In genomic region chr20:8749101-8749500, GRCh38 we compare ENCODE assay signal across 21 cellular contexts.
"Had no signal": no experiment of that assay in that cellular context is flagged by ENCODE, and none has a peak within 500 bp of the region (broad histone marks: within the 10 kb centered on the region; RNA-seq: fewer than 3 reads in every experiment).

No MANE protein-coding gene starts in this region.

- H3K27ac Mint-ChIP-seq: activated B cell treated with CpG ODN at 0.5 μM for 24 hours; activated CD8-positive, alpha-beta T cell treated with anti-CD3 and anti-CD28 coated beads, Interleukin-2, amount 10 ng/mL, durations not matched to agents 7 days and 5 days; activated naive CD8-positive, alpha-beta T cell; activated T-cell treated with anti-CD3 and anti-CD28 coated beads, Interleukin-2, amount 50 U/mL, for 72 hours; dendritic cell treated with granulocyte-macrophage colony-stimulating factor and Interleukin-4, amounts not matched to agents 40 ng/mL and 50 ng/mL, for 4 days; naive thymus-derived CD4-positive, alpha-beta T cell; stimulated activated effector memory CD8-positive, alpha-beta T cell treated with anti-CD3 and anti-CD28 coated beads, Interleukin-12 subunit alpha, Interleukin-12 subunit beta, amount 100 ng/mL, for 72 hours; T-helper 2 cell treated with Interferon-gamma antibody and Interleukin-4, amounts not matched to agents 5 μg/mL and 100 μg/mL, for 36 hours had no signal

- H3K4me3 ChIP-seq: breast epithelium, hepatocyte, ovary, sigmoid colon had no signal

- H3K9me3 ChIP-seq: breast epithelium, ovary, sigmoid colon had no signal

- H3K36me3 ChIP-seq: breast epithelium, ovary had no signal

- H3K27ac ChIP-seq: breast epithelium, hepatocyte, ovary, sigmoid colon had no signal

- H3K27me3 ChIP-seq: breast epithelium, hepatocyte, ovary, sigmoid colon had no signal

- H3K4me1 ChIP-seq: breast epithelium had no signal

- H3K79me2 ChIP-seq: hepatocyte had no signal

- DNase-seq: activated B cell treated with CpG ODN at 0.5 μM for 24 hours; activated CD4-positive, alpha-beta T cell treated with anti-CD3 and anti-CD28 coated beads for 48 hours; activated CD8-positive, alpha-beta memory T cell treated with anti-CD3 and anti-CD28 coated beads, Interleukin-2, amount 50 U/mL, for 4 hours; activated CD8-positive, alpha-beta T cell treated with anti-CD3 and anti-CD28 coated beads, Interleukin-2, amount 10 ng/mL, durations not matched to agents 7 days and 5 days; activated gamma-delta T cell; activated T-cell treated with anti-CD3 and anti-CD28 coated beads, Interleukin-2, amount 50 U/mL, for 72 hours; amygdala; cerebellar nuclear complex; effector memory CD4-positive, alpha-beta T cell; islet precursor cell; mammary epithelial cell; naive thymus-derived CD4-positive, alpha-beta T cell; ovary; sigmoid colon; stimulated activated CD4-positive, alpha-beta T cell treated with anti-CD3 and anti-CD28 coated beads, Interleukin-2, amount 100 ng/mL, for 24 hours had no signal

- H3K36me3 Mint-ChIP-seq: activated naive CD8-positive, alpha-beta T cell; naive thymus-derived CD4-positive, alpha-beta T cell; stimulated activated effector memory CD8-positive, alpha-beta T cell treated with anti-CD3 and anti-CD28 coated beads, Interleukin-12 subunit alpha, Interleukin-12 subunit beta, amount 100 ng/mL, for 72 hours had no signal

- H3K4me2 ChIP-seq: hepatocyte had no signal

- ATAC-seq: activated CD8-positive, alpha-beta T cell treated with anti-CD3 and anti-CD28 coated beads, Interleukin-2, amount 10 ng/mL, durations not matched to agents 7 days and 5 days; activated T-cell treated with anti-CD3 and anti-CD28 coated beads, Interleukin-2, amount 50 U/mL, for 72 hours; naive thymus-derived CD4-positive, alpha-beta T cell had no signal

- H2AFZ ChIP-seq: hepatocyte had no signal

- H3K9me3 Mint-ChIP-seq: activated B cell treated with CpG ODN at 0.5 μM for 24 hours; activated T-cell treated with anti-CD3 and anti-CD28 coated beads, Interleukin-2, amount 50 U/mL, for 72 hours; dendritic cell treated with granulocyte-macrophage colony-stimulating factor and Interleukin-4, amounts not matched to agents 40 ng/mL and 50 ng/mL, for 4 days; naive thymus-derived CD4-positive, alpha-beta T cell; stimulated activated effector memory CD8-positive, alpha-beta T cell treated with anti-CD3 and anti-CD28 coated beads, Interleukin-12 subunit alpha, Interleukin-12 subunit beta, amount 100 ng/mL, for 72 hours; T-helper 2 cell treated with Interferon-gamma antibody and Interleukin-4, amounts not matched to agents 5 μg/mL and 100 μg/mL, for 36 hours had no signal
